26 cellular contexts compared by ENCODE assay signal in the genomic region with DNA sequence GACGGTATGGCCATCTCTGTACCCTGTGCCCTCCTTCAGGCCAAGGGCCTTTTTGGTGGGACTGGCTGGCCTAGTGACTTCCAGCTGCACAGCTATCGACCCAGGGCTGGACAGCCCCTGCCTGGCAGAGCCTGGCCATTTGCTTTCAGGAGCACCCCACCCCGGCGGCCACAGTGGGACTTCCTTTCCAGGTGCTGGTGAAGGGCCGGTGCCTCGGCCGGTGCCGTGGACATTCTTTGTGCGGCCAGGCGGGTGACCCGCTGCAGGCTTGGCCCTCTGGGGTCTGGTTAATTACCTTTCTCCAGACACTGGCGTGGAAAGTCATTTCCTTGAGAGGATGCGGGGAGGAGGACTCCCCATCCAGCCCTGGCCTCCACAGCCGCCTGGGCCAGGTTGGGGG. TPM values are rescaled to one million over a fixed set of nuclear protein-coding genes. Genes with fewer than 3 reads are reported as not detected.
"Had no signal": no experiment of that assay in that cellular context is flagged by ENCODE, and none has a peak within 500 bp of the region (broad histone marks: within the 10 kb centered on the region; RNA-seq: fewer than 3 reads in every experiment).

No MANE protein-coding gene starts in this region.

- H3K9me3 Mint-ChIP-seq: activated T-cell treated with anti-CD3 and anti-CD28 coated beads, Interleukin-2, amount 50 U/mL, for 72 hours; natural killer cell treated with Interleukin-12 subunit alpha and Interleukin-12 subunit beta and Interleukin-15 and Interleukin-18, amount 100 ng/mL, for 72 hours; stimulated activated naive B cell treated with anti-CD40 and anti-IgM and Interleukin-4, amounts not matched to agents 10 μg/mL and 1 μg/mL and 100 μg/mL, for 72 hours had no signal

- H3K9me3 ChIP-seq: left lung, lower lobe of right lung, mucosa of descending colon, right atrium auricular region, stomach, transverse colon had no signal

- H3K4me3 Mint-ChIP-seq: activated CD4-positive, alpha-beta T cell treated with anti-CD3 and anti-CD28 coated beads for 36 hours; activated naive CD8-positive, alpha-beta T cell; activated T-cell treated with anti-CD3 and anti-CD28 coated beads, Interleukin-2, amount 50 U/mL, for 72 hours; natural killer cell treated with Interleukin-12 subunit alpha and Interleukin-12 subunit beta and Interleukin-15 and Interleukin-18, amount 100 ng/mL, for 72 hours; stimulated activated naive B cell treated with anti-CD40 and anti-IgM and Interleukin-4, amounts not matched to agents 10 μg/mL and 1 μg/mL and 100 μg/mL, for 72 hours had no signal

- H3K27ac ChIP-seq: left lung, lower lobe of right lung, parathyroid adenoma, right atrium auricular region, transverse colon had no signal

- H3K4me3 ChIP-seq: left lung, lower lobe of right lung, mucosa of descending colon, right atrium auricular region, stomach, transverse colon had no signal

- H3K36me3 Mint-ChIP-seq: activated naive CD8-positive, alpha-beta T cell; natural killer cell treated with Interleukin-12 subunit alpha and Interleukin-12 subunit beta and Interleukin-15 and Interleukin-18, amount 100 ng/mL, for 72 hours; stimulated activated naive B cell treated with anti-CD40 and anti-IgM and Interleukin-4, amounts not matched to agents 10 μg/mL and 1 μg/mL and 100 μg/mL, for 72 hours had no signal

- H3K27ac Mint-ChIP-seq: activated CD4-positive, alpha-beta T cell treated with anti-CD3 and anti-CD28 coated beads for 36 hours; activated naive CD8-positive, alpha-beta T cell; activated T-cell treated with anti-CD3 and anti-CD28 coated beads, Interleukin-2, amount 50 U/mL, for 72 hours; natural killer cell treated with Interleukin-12 subunit alpha and Interleukin-12 subunit beta and Interleukin-15 and Interleukin-18, amount 100 ng/mL, for 72 hours; stimulated activated naive B cell treated with anti-CD40 and anti-IgM and Interleukin-4, amounts not matched to agents 10 μg/mL and 1 μg/mL and 100 μg/mL, for 72 hours had no signal

- H3K4me1 Mint-ChIP-seq: activated CD4-positive, alpha-beta T cell treated with anti-CD3 and anti-CD28 coated beads for 36 hours; stimulated activated naive B cell treated with anti-CD40 and anti-IgM and Interleukin-4, amounts not matched to agents 10 μg/mL and 1 μg/mL and 100 μg/mL, for 72 hours had no signal

- DNase-seq: activated CD4-positive, alpha-beta T cell treated with anti-CD3 and anti-CD28 coated beads for 36 hours; activated CD4-positive, alpha-beta T cell treated with anti-CD3 and anti-CD28 coated beads, Interleukin-2, amount 50 U/mL, for 4 hours; activated CD4-positive, CD25-positive, alpha-beta regulatory T cell; activated effector memory CD4-positive, alpha-beta T cell treated with Interleukin-2 at 50 U/mL for 16 hours; activated naive CD4-positive, alpha-beta T cell treated with Interleukin-2 at 50 U/mL for 16 hours; activated T-cell treated with anti-CD3 and anti-CD28 coated beads for 4 hours; activated T-cell treated with anti-CD3 and anti-CD28 coated beads, Interleukin-2, amount 50 U/mL, for 72 hours; caudate nucleus; dermis blood vessel endothelial cell; effector CD8-positive, alpha-beta T cell; kidney glomerular epithelial cell; left lung; lower lobe of right lung; mesenchymal stem cell; mucosa of descending colon; occipital lobe; stimulated activated CD4-positive, alpha-beta T cell treated with anti-CD3 and anti-CD28 coated beads, Interleukin-15, amount 100 ng/mL, for 24 hours; stimulated activated CD4-positive, alpha-beta T cell treated with anti-CD3 and anti-CD28 coated beads, Interleukin-2, amount 100 ng/mL, for 24 hours; stimulated activated naive B cell treated with anti-CD40 and anti-IgM and Interleukin-4, amounts not matched to agents 10 μg/mL and 1 μg/mL and 100 μg/mL, for 72 hours; stomach; transverse colon had no signal

- H3K4me1 ChIP-seq: left lung, lower lobe of right lung, parathyroid adenoma, right atrium auricular region, transverse colon had no signal

- H3K36me3 ChIP-seq: left lung, lower lobe of right lung, right atrium auricular region, stomach, transverse colon had no signal

- H3K27me3 Mint-ChIP-seq: activated CD4-positive, alpha-beta T cell treated with anti-CD3 and anti-CD28 coated beads for 36 hours; activated naive CD8-positive, alpha-beta T cell; natural killer cell treated with Interleukin-12 subunit alpha and Interleukin-12 subunit beta and Interleukin-15 and Interleukin-18, amount 100 ng/mL, for 72 hours; stimulated activated naive B cell treated with anti-CD40 and anti-IgM and Interleukin-4, amounts not matched to agents 10 μg/mL and 1 μg/mL and 100 μg/mL, for 72 hours had no signal

RNA-seq across cellular contexts. Expression of a gene that starts 50.1 kb away (rescaled TPM):
- total RNA-seq: dermis blood vessel endothelial cell; myocyte; natural killer cell treated with Interleukin-12 subunit alpha and Interleukin-12 subunit beta and Interleukin-15 and Interleukin-18, amount 100 ng/mL, for 72 hours had no signal
